ENCODE assay signal across 20 cellular contexts in genomic region chr6:36133148-36133547, GRCh38. TPM values are rescaled to one million over a fixed set of nuclear protein-coding genes. Genes with fewer than 3 reads are reported as not detected.
DNase-seq lines count a peak whose midpoint lies in the region; ATAC-seq, FAIRE-seq and TF ChIP-seq lines count a peak whose summit lies in the region.
"Had no signal": no experiment of that assay in that cellular context is flagged by ENCODE, and none has a peak within 500 bp of the region (broad histone marks: within the 10 kb centered on the region; RNA-seq: fewer than 3 reads in every experiment).

No MANE protein-coding gene starts in this region.

- DNase-seq in activated T-cell treated with anti-CD3 and anti-CD28 coated beads, Interleukin-2, amount 50 U/mL, for 72 hours, result no peak
- DNase-seq in activated T-cell treated with anti-CD3 and anti-CD28 coated beads for 4 hours, result no peak
- DNase-seq in T-cell, result no peak
- DNase-seq in effector memory CD8-positive, alpha-beta T cell, result no peak
- DNase-seq in D721Med (ENCODE audit: insufficient read length, low spot score), result no peak
- DNase-seq in RPMI8226, result no peak
- DNase-seq: activated CD8-positive, alpha-beta memory T cell treated with anti-CD3 and anti-CD28 coated beads, Interleukin-2, amount 50 U/mL, for 48 hours; amniotic stem cell; heart right ventricle; HFFc6; Kasumi-1; kidney; mammary epithelial cell; NCI-H1417 treated with DMSO at 0.1 percent for 48 hours; NCI-H82; Peyer's patch; uterus had no signal

- no peak for ATAC-seq in activated T-cell treated with anti-CD3 and anti-CD28 coated beads, Interleukin-2, amount 50 U/mL, for 72 hours (replicated peaks in 1 of 2)
- ATAC-seq in T-cell (replicated peaks in 1 of 4), result no peak
- ATAC-seq in effector memory CD8-positive, alpha-beta T cell (replicated peaks), result no peak
- ATAC-seq in stimulated activated memory B cell treated with anti-CD40 and anti-IgM and Interleukin-4, amounts not matched to agents 10 μg/mL and 1 μg/mL and 100 μg/mL, for 72 hours, result no peak
- ATAC-seq in HG02763 (IDR thresholded peaks at IDR 0.05; ENCODE audit: unreplicated experiment), result no peak
- ATAC-seq: GM12878, heart right ventricle had no signal

- POLR2A ChIA-PET in T-cell (lab: Charles Lee), result no interaction called here

- H3K4me1 Mint-ChIP-seq in activated T-cell treated with anti-CD3 and anti-CD28 coated beads, Interleukin-2, amount 50 U/mL, for 72 hours (ENCODE audit: low read depth), result peaks cover 39% of the 10 kb centered on the region
- H3K4me1 Mint-ChIP-seq in T-cell, result peaks cover 35 to 54% (median 46%) of the 10 kb centered on the region in 3 donors
- H3K4me1 Mint-ChIP-seq in effector memory CD8-positive, alpha-beta T cell (ENCODE audit: low read depth in 2 of 2), result peaks cover 35 to 40% of the 10 kb centered on the region in 2 donors
- peaks cover 69% of the 10 kb centered on the region for H3K4me1 Mint-ChIP-seq in stimulated activated memory B cell treated with anti-CD40 and anti-IgM and Interleukin-4, amounts not matched to agents 10 μg/mL and 1 μg/mL and 100 μg/mL, for 72 hours

- TF ChIP-seq CTCF in D721Med (IDR thresholded peaks at IDR 0.05; ENCODE audit: insufficient read depth, missing control alignments), result no peak

- no peak for FAIRE-seq in D721Med (lab: Jason Lieb, UNC)
- FAIRE-seq: GM12878, kidney had no signal

- peaks cover 5 to 14% of the 10 kb centered on the region in 2 donors for H3K36me3 Mint-ChIP-seq in activated T-cell treated with anti-CD3 and anti-CD28 coated beads, Interleukin-2, amount 50 U/mL, for 72 hours (ENCODE audit: insufficient read depth in 2 of 2)
- H3K36me3 Mint-ChIP-seq in T-cell, result peaks cover 30% of the 10 kb centered on the region
- peaks cover 46% of the 10 kb centered on the region for H3K36me3 Mint-ChIP-seq in effector memory CD8-positive, alpha-beta T cell (ENCODE audit: insufficient read depth)
- peaks cover 37% of the 10 kb centered on the region for H3K36me3 Mint-ChIP-seq in stimulated activated memory B cell treated with anti-CD40 and anti-IgM and Interleukin-4, amounts not matched to agents 10 μg/mL and 1 μg/mL and 100 μg/mL, for 72 hours

- CTCF ChIA-PET in T-cell (lab: Charles Lee), result no interaction called here

- H3K27ac Mint-ChIP-seq in activated T-cell treated with anti-CD3 and anti-CD28 coated beads, Interleukin-2, amount 50 U/mL, for 72 hours, result peak overlapping the region; percentile 23
- H3K27ac Mint-ChIP-seq in T-cell, result peak overlapping the region; percentile 94
- peak overlapping the region; percentile 65 to 94 for H3K27ac Mint-ChIP-seq in effector memory CD8-positive, alpha-beta T cell
- peak overlapping the region; percentile 86 for H3K27ac Mint-ChIP-seq in stimulated activated memory B cell treated with anti-CD40 and anti-IgM and Interleukin-4, amounts not matched to agents 10 μg/mL and 1 μg/mL and 100 μg/mL, for 72 hours

- H3K27me3 Mint-ChIP-seq in activated T-cell treated with anti-CD3 and anti-CD28 coated beads, Interleukin-2, amount 50 U/mL, for 72 hours (ENCODE audit: low read depth), result no peaks in the 10 kb centered on the region
- no peaks in the 10 kb centered on the region for H3K27me3 Mint-ChIP-seq in T-cell
- no peaks in the 10 kb centered on the region for H3K27me3 Mint-ChIP-seq in effector memory CD8-positive, alpha-beta T cell
- H3K27me3 Mint-ChIP-seq in stimulated activated memory B cell treated with anti-CD40 and anti-IgM and Interleukin-4, amounts not matched to agents 10 μg/mL and 1 μg/mL and 100 μg/mL, for 72 hours, result no peaks in the 10 kb centered on the region

- no peak overlapping the region for H3K4me3 Mint-ChIP-seq in activated T-cell treated with anti-CD3 and anti-CD28 coated beads, Interleukin-2, amount 50 U/mL, for 72 hours
- H3K4me3 Mint-ChIP-seq in T-cell, result no peak overlapping the region
- H3K4me3 Mint-ChIP-seq in effector memory CD8-positive, alpha-beta T cell, result peak overlapping the region in 1 of 2 donors; percentile 82
- H3K4me3 Mint-ChIP-seq in stimulated activated memory B cell treated with anti-CD40 and anti-IgM and Interleukin-4, amounts not matched to agents 10 μg/mL and 1 μg/mL and 100 μg/mL, for 72 hours, result no peak overlapping the region
- H3K4me3 Mint-ChIP-seq: HFFc6 had no signal

- H3K9me3 Mint-ChIP-seq in activated T-cell treated with anti-CD3 and anti-CD28 coated beads, Interleukin-2, amount 50 U/mL, for 72 hours, result no peaks in the 10 kb centered on the region
- no peaks in the 10 kb centered on the region for H3K9me3 Mint-ChIP-seq in T-cell
- no peaks in the 10 kb centered on the region for H3K9me3 Mint-ChIP-seq in effector memory CD8-positive, alpha-beta T cell
- H3K9me3 Mint-ChIP-seq in stimulated activated memory B cell treated with anti-CD40 and anti-IgM and Interleukin-4, amounts not matched to agents 10 μg/mL and 1 μg/mL and 100 μg/mL, for 72 hours, result no peaks in the 10 kb centered on the region
- H3K9me3 Mint-ChIP-seq: HFFc6 had no signal

RNA-seq across cellular contexts. Expression of gene MAPK13, which starts 2.8 kb away (rescaled TPM):
- total RNA-seq in activated T-cell treated with anti-CD3 and anti-CD28 coated beads, Interleukin-2, amount 50 U/mL, for 72 hours, result 10 to 100 TPM; 50.7 to 68.2 TPM
- 10 to 100 TPM; 38.2 to 45.6 (median 44.1) TPM for total RNA-seq in T-cell

Comparison
In these comparisons a context has a peak if more than half of its experiments do, and no peak if none do; other contexts are left out.
1. H3K27ac Mint-ChIP-seq: peak in every context shown above with its lines; median percentile 94 in T-cell; 86 in stimulated activated memory B cell treated with anti-CD40 and anti-IgM and Interleukin-4, amounts not matched to agents 10 μg/mL and 1 μg/mL and 100 μg/mL, for 72 hours; 80 in effector memory CD8-positive, alpha-beta T cell; 23 in activated T-cell treated with anti-CD3 and anti-CD28 coated beads, Interleukin-2, amount 50 U/mL, for 72 hours.